ENCODE assay signal across 8 cellular contexts in genomic region chr10:31745612-31746376, GRCh38.
DNase-seq lines count a peak whose midpoint lies in the region; ATAC-seq, FAIRE-seq and TF ChIP-seq lines count a peak whose summit lies in the region.

No MANE protein-coding gene starts in this region.

- ATAC-seq in GM18517 (IDR thresholded peaks at IDR 0.05; ENCODE audit: unreplicated experiment) = no peak

- H3K4me3 ChIP-seq in foreskin fibroblast (ENCODE audit: low read depth in 1 of 2, low read length in 2 of 2) = no peak overlapping the region

- POLR2A ChIA-PET in GM10248 (lab: Yijun Ruan, JAX) = no interaction called here

- no peak for FAIRE-seq in urothelium cell line (lab: Jason Lieb, UNC)

- TF ChIP-seq CTCF in foreskin fibroblast (IDR thresholded peaks at IDR 0.05; ENCODE audit: low read depth, low read length) (no peak), GM10248 (IDR thresholded peaks at IDR 0.05; ENCODE audit: control extremely low read depth, extremely low read depth, low read depth, missing control alignments) (no peak)

- peak; percentile 44 for DNase-seq in stimulated activated naive CD4-positive, alpha-beta T cell treated with Interleukin-2 at 50 U/mL for 16 hours (lab: John Stamatoyannopoulos, UW)
- no peak for DNase-seq in stimulated activated naive CD4-positive, alpha-beta T cell (lab: John Stamatoyannopoulos, UW)
- DNase-seq in activated CD4-positive, alpha-beta T cell treated with anti-CD3 and anti-CD28 coated beads, Interleukin-2, amount 50 U/mL, for 4 hours = peak; percentile 23 to 33
- DNase-seq in foreskin fibroblast = peak; percentile 94 to 96
- peak; percentile 84 for DNase-seq in urothelium cell line (ENCODE audit: low spot score)
- no peak for DNase-seq in GM10248 (ENCODE audit: extremely low spot score)
- no peak for DNase-seq in SK-N-DZ (ENCODE audit: low spot score)

- CTCF ChIA-PET in GM10248 (lab: Yijun Ruan, JAX) = interaction anchor here (1.0 to 2.0 kb wide), 6 partner anchors 9 to 767 kb away, joined by 3 to 8 read pairs (median 3); no protein-coding TSS in a partner anchor

Comparison
In these comparisons a context has a peak if more than half of its experiments do, and no peak if none do; other contexts are left out.
1. DNase-seq: peak in stimulated activated naive CD4-positive, alpha-beta T cell treated with Interleukin-2 at 50 U/mL for 16 hours (single experiment), activated CD4-positive, alpha-beta T cell treated with anti-CD3 and anti-CD28 coated beads, Interleukin-2, amount 50 U/mL, for 4 hours (2 of 2), foreskin fibroblast (2 of 2) and urothelium cell line (single experiment); none in stimulated activated naive CD4-positive, alpha-beta T cell (0 of 6), GM10248 (single experiment) and SK-N-DZ (single experiment).